1 cellular context compared by ENCODE assay signal in the genomic region with DNA sequence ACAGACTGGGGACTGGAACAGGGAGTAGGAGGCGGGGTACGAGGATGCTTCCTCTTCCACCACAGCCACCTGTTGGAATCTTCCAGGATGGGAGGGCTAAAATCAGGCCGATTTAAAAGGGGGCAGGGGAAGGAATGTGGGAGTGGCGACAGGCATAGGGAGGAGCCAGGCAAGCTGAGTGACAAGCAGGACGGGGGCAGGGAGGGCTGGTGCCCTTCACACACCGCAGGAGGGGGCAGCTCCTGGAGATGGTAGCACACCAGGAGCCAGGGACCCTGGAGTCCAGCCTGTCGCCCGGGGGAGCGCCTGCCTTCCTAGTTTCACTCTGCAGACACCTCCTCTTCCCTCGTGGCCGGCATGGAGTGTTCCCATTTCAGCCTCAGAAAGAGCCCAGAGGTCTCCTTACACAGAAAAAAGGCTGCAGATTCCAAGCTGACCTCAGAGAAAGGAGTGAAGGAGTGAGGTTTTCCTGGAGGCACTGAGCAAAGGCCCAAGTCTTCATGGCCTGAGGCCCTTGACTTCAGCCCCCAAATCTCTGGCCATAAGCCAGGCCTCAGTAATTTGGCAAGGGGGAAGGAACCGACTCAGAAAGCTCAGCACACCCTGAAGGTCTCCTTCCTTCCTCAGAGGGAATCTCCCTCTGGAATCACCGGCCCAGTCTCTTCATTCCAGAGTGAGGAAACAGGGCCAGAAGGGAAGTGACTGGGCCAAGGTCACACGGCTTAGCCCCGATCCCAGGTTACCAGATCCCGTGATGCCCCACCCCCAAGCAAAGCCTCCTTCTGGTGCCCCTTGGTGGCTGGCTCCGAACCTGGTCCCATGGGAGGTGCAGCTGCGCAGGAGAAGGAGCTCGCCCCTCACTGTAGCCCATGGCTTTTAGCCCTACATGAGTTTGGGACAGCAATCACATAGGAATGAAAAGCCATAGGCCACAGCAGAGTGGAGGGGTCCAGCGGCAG.
TF ChIP-seq lines count a peak whose summit lies in the region.

No MANE protein-coding gene starts in this region.

TF ChIP-seq in WTC11, 78 proteins besides CTCF, POLR2A, EP300 and RAD21 (continued from another document):
- TF ChIP-seq, protein P1, sequence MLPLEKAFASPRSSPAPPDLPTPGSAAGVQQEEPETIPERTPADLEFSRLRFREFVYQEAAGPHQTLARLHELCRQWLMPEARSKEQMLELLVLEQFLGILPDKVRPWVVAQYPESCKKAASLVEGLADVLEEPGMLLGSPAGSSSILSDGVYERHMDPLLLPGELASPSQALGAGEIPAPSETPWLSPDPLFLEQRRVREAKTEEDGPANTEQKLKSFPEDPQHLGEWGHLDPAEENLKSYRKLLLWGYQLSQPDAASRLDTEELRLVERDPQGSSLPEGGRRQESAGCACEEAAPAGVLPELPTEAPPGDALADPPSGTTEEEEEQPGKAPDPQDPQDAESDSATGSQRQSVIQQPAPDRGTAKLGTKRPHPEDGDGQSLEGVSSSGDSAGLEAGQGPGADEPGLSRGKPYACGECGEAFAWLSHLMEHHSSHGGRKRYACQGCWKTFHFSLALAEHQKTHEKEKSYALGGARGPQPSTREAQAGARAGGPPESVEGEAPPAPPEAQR (CRISPR knock-in tag; IDR thresholded peaks at IDR 0.05) = peak; percentile 38; the same call in 1 of the 2 replicates
- no peak for TF ChIP-seq ZNF219 (CRISPR knock-in tag; IDR thresholded peaks at IDR 0.05; ENCODE audit: borderline replicate concordance)
- peak; percentile 92 for TF ChIP-seq ZNF121 (CRISPR knock-in tag; IDR thresholded peaks at IDR 0.05)
- TF ChIP-seq ZNF423 (CRISPR knock-in tag; IDR thresholded peaks at IDR 0.05) = peak; percentile 87
- TF ChIP-seq MXD4 (CRISPR knock-in tag; IDR thresholded peaks at IDR 0.05; ENCODE audit: borderline replicate concordance) = no peak
- TF ChIP-seq, protein P2, sequence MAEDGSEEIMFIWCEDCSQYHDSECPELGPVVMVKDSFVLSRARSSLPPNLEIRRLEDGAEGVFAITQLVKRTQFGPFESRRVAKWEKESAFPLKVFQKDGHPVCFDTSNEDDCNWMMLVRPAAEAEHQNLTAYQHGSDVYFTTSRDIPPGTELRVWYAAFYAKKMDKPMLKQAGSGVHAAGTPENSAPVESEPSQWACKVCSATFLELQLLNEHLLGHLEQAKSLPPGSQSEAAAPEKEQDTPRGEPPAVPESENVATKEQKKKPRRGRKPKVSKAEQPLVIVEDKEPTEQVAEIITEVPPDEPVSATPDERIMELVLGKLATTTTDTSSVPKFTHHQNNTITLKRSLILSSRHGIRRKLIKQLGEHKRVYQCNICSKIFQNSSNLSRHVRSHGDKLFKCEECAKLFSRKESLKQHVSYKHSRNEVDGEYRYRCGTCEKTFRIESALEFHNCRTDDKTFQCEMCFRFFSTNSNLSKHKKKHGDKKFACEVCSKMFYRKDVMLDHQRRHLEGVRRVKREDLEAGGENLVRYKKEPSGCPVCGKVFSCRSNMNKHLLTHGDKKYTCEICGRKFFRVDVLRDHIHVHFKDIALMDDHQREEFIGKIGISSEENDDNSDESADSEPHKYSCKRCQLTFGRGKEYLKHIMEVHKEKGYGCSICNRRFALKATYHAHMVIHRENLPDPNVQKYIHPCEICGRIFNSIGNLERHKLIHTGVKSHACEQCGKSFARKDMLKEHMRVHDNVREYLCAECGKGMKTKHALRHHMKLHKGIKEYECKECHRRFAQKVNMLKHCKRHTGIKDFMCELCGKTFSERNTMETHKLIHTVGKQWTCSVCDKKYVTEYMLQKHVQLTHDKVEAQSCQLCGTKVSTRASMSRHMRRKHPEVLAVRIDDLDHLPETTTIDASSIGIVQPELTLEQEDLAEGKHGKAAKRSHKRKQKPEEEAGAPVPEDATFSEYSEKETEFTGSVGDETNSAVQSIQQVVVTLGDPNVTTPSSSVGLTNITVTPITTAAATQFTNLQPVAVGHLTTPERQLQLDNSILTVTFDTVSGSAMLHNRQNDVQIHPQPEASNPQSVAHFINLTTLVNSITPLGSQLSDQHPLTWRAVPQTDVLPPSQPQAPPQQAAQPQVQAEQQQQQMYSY (CRISPR knock-in tag; IDR thresholded peaks at IDR 0.05) = no peak
- TF ChIP-seq, protein P3, sequence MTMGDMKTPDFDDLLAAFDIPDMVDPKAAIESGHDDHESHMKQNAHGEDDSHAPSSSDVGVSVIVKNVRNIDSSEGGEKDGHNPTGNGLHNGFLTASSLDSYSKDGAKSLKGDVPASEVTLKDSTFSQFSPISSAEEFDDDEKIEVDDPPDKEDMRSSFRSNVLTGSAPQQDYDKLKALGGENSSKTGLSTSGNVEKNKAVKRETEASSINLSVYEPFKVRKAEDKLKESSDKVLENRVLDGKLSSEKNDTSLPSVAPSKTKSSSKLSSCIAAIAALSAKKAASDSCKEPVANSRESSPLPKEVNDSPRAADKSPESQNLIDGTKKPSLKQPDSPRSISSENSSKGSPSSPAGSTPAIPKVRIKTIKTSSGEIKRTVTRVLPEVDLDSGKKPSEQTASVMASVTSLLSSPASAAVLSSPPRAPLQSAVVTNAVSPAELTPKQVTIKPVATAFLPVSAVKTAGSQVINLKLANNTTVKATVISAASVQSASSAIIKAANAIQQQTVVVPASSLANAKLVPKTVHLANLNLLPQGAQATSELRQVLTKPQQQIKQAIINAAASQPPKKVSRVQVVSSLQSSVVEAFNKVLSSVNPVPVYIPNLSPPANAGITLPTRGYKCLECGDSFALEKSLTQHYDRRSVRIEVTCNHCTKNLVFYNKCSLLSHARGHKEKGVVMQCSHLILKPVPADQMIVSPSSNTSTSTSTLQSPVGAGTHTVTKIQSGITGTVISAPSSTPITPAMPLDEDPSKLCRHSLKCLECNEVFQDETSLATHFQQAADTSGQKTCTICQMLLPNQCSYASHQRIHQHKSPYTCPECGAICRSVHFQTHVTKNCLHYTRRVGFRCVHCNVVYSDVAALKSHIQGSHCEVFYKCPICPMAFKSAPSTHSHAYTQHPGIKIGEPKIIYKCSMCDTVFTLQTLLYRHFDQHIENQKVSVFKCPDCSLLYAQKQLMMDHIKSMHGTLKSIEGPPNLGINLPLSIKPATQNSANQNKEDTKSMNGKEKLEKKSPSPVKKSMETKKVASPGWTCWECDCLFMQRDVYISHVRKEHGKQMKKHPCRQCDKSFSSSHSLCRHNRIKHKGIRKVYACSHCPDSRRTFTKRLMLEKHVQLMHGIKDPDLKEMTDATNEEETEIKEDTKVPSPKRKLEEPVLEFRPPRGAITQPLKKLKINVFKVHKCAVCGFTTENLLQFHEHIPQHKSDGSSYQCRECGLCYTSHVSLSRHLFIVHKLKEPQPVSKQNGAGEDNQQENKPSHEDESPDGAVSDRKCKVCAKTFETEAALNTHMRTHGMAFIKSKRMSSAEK (CRISPR knock-in tag; IDR thresholded peaks at IDR 0.05; ENCODE audit: borderline replicate concordance) = no peak
- no peak for TF ChIP-seq ATF1 (CRISPR knock-in tag; IDR thresholded peaks at IDR 0.05)
- no peak for TF ChIP-seq NR1H2 (CRISPR knock-in tag; IDR thresholded peaks at IDR 0.05)
- TF ChIP-seq ZNF138 (CRISPR knock-in tag; conservative IDR thresholded peaks at IDR 0.05) = no peak
- TF ChIP-seq, protein P4, sequence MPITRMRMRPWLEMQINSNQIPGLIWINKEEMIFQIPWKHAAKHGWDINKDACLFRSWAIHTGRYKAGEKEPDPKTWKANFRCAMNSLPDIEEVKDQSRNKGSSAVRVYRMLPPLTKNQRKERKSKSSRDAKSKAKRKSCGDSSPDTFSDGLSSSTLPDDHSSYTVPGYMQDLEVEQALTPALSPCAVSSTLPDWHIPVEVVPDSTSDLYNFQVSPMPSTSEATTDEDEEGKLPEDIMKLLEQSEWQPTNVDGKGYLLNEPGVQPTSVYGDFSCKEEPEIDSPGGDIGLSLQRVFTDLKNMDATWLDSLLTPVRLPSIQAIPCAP (CRISPR knock-in tag; IDR thresholded peaks at IDR 0.05) = no peak
- no peak for TF ChIP-seq ZBTB21 (CRISPR knock-in tag; IDR thresholded peaks at IDR 0.05; ENCODE audit: borderline replicate concordance)
- TF ChIP-seq, protein P5, sequence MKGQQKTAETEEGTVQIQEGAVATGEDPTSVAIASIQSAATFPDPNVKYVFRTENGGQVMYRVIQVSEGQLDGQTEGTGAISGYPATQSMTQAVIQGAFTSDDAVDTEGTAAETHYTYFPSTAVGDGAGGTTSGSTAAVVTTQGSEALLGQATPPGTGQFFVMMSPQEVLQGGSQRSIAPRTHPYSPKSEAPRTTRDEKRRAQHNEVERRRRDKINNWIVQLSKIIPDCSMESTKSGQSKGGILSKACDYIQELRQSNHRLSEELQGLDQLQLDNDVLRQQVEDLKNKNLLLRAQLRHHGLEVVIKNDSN (CRISPR knock-in tag; IDR thresholded peaks at IDR 0.05) = no peak
- no peak for TF ChIP-seq TCF7 (CRISPR knock-in tag; IDR thresholded peaks at IDR 0.05; ENCODE audit: low read depth)
- peak; percentile 34; the same call in 1 of the 2 replicates for TF ChIP-seq TEAD4 (CRISPR knock-in tag; IDR thresholded peaks at IDR 0.05)
- TF ChIP-seq NFATC4 (CRISPR knock-in tag; IDR thresholded peaks at IDR 0.05) = no peak
- no peak for TF ChIP-seq NFE2L1 (CRISPR knock-in tag; IDR thresholded peaks at IDR 0.05)
- TF ChIP-seq GRHL2 (CRISPR knock-in tag; IDR thresholded peaks at IDR 0.05; ENCODE audit: insufficient replicate concordance, severe bottlenecking) = no peak
- TF ChIP-seq, protein P6, sequence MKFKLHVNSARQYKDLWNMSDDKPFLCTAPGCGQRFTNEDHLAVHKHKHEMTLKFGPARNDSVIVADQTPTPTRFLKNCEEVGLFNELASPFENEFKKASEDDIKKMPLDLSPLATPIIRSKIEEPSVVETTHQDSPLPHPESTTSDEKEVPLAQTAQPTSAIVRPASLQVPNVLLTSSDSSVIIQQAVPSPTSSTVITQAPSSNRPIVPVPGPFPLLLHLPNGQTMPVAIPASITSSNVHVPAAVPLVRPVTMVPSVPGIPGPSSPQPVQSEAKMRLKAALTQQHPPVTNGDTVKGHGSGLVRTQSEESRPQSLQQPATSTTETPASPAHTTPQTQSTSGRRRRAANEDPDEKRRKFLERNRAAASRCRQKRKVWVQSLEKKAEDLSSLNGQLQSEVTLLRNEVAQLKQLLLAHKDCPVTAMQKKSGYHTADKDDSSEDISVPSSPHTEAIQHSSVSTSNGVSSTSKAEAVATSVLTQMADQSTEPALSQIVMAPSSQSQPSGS (CRISPR knock-in tag; IDR thresholded peaks at IDR 0.05; ENCODE audit: borderline replicate concordance, low read depth) = no peak
- no peak for TF ChIP-seq CBFB (CRISPR knock-in tag; IDR thresholded peaks at IDR 0.05; ENCODE audit: low read depth)
- TF ChIP-seq ZNF317 (CRISPR knock-in tag; IDR thresholded peaks at IDR 0.05; ENCODE audit: borderline replicate concordance, low read depth) = no peak
- TF ChIP-seq FOXK1 (CRISPR knock-in tag; IDR thresholded peaks at IDR 0.05) = no peak
- TF ChIP-seq GTF2I (CRISPR knock-in tag; conservative IDR thresholded peaks at IDR 0.05) = peak; percentile 76
- TF ChIP-seq TEAD1 (CRISPR knock-in tag; IDR thresholded peaks at IDR 0.05) = peak; percentile 69; the same call in 1 of the 2 replicates
- TF ChIP-seq, protein P7, sequence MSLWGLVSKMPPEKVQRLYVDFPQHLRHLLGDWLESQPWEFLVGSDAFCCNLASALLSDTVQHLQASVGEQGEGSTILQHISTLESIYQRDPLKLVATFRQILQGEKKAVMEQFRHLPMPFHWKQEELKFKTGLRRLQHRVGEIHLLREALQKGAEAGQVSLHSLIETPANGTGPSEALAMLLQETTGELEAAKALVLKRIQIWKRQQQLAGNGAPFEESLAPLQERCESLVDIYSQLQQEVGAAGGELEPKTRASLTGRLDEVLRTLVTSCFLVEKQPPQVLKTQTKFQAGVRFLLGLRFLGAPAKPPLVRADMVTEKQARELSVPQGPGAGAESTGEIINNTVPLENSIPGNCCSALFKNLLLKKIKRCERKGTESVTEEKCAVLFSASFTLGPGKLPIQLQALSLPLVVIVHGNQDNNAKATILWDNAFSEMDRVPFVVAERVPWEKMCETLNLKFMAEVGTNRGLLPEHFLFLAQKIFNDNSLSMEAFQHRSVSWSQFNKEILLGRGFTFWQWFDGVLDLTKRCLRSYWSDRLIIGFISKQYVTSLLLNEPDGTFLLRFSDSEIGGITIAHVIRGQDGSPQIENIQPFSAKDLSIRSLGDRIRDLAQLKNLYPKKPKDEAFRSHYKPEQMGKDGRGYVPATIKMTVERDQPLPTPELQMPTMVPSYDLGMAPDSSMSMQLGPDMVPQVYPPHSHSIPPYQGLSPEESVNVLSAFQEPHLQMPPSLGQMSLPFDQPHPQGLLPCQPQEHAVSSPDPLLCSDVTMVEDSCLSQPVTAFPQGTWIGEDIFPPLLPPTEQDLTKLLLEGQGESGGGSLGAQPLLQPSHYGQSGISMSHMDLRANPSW (CRISPR knock-in tag; conservative IDR thresholded peaks at IDR 0.05; ENCODE audit: low read depth) = 0 out of 2 replicates have a peak, but pooled peaks have one; percentile 50
- no peak for TF ChIP-seq NR3C1 (CRISPR knock-in tag; conservative IDR thresholded peaks at IDR 0.05; ENCODE audit: low read depth)
- no peak for TF ChIP-seq FOXP1 (CRISPR knock-in tag; IDR thresholded peaks at IDR 0.05; ENCODE audit: borderline replicate concordance)
- TF ChIP-seq, protein P8, sequence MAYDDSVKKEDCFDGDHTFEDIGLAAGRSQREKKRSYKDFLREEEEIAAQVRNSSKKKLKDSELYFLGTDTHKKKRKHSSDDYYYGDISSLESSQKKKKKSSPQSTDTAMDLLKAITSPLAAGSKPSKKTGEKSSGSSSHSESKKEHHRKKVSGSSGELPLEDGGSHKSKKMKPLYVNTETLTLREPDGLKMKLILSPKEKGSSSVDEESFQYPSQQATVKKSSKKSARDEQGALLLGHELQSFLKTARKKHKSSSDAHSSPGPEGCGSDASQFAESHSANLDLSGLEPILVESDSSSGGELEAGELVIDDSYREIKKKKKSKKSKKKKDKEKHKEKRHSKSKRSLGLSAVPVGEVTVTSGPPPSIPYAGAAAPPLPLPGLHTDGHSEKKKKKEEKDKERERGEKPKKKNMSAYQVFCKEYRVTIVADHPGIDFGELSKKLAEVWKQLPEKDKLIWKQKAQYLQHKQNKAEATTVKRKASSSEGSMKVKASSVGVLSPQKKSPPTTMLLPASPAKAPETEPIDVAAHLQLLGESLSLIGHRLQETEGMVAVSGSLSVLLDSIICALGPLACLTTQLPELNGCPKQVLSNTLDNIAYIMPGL (CRISPR knock-in tag; IDR thresholded peaks at IDR 0.05) = no peak; the same call in 1 of the 2 replicates
- no peak for TF ChIP-seq TP53 (CRISPR knock-in tag; IDR thresholded peaks at IDR 0.05)
TF ChIP-seq in WTC11: peak in this region for 7.
